13 cellular contexts compared by ENCODE assay signal in the genomic region with DNA sequence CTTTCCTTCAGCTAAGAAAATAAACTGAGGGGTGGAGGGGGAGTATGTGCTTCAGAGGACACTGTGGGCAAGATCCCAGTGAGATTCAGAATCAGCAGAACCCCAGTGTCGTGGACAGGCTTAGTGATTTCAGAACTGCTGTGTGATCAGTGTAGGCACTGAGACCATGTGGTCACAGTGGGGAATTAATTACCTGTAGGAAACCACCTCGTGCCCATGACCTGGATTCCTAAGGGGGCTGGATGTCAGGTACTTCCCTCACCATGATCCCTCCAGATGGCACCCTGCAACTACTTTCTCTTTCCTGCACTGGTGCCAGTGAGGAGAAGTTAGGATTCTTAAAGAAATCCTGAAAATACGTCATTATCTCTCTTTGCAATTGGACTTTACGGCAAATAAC.
DNase-seq lines count a peak whose midpoint lies in the region; ATAC-seq and TF ChIP-seq lines count a peak whose summit lies in the region.
"Had no signal": no experiment of that assay in that cellular context is flagged by ENCODE, and none has a peak within 500 bp of the region (broad histone marks: within the 10 kb centered on the region; RNA-seq: fewer than 3 reads in every experiment).

No MANE protein-coding gene starts in this region.

- no peak for TF ChIP-seq CTCF in 22Rv1 (IDR thresholded peaks at IDR 0.05)
- no peak for TF ChIP-seq CTCF in VCaP (conservative IDR thresholded peaks at IDR 0.05)
- no peak for TF ChIP-seq CTCF in right atrium auricular region (IDR thresholded peaks at IDR 0.05)
- TF ChIP-seq CTCF in A673 (conservative IDR thresholded peaks at IDR 0.05; ENCODE audit: low read depth, low read length), result no peak
- TF ChIP-seq CTCF in GM20000 (IDR thresholded peaks at IDR 0.05; ENCODE audit: extremely low read depth, missing control alignments), result no peak

- intact Hi-C loops in A673 (cut with micrococcal nuclease; ENCODE audit: unreplicated experiment), result no loop called here

- H3K27ac ChIP-seq in 22Rv1, result peak overlapping the region; percentile 73
- H3K27ac ChIP-seq in VCaP, result peak overlapping the region; percentile 72
- H3K27ac ChIP-seq in right atrium auricular region, result peak overlapping the region; percentile 4 to 35
- no peak overlapping the region for H3K27ac ChIP-seq in A673 (ENCODE audit: low read depth, low read length, poor library complexity, severe bottlenecking)
- H3K27ac ChIP-seq: RWPE1, skin epidermis had no signal

- H3K27me3 Mint-ChIP-seq in T-helper 17 cell, result no peaks in the 10 kb centered on the region

- no peak for DNase-seq in right atrium auricular region (ENCODE audit: low spot score)
- no peak for DNase-seq in stimulated activated CD4-positive, alpha-beta T cell treated with anti-CD3 and anti-CD28 coated beads, Interleukin-2, amount 100 ng/mL, for 24 hours
- no peak for DNase-seq in A673 (ENCODE audit: low spot score)
- no peak for DNase-seq in T-helper 17 cell
- no peak for DNase-seq in GM20000 (ENCODE audit: low spot score)
- DNase-seq: activated CD4-positive, alpha-beta T cell treated with anti-CD3 and anti-CD28 coated beads, Interleukin-2, amount 50 U/mL, for 1 hour; NCI-H526 treated with DMSO at 0.1 percent for 48 hours; T1000 had no signal

- H3K36me3 ChIP-seq in right atrium auricular region (no peaks in the 10 kb centered on the region), A673 (ENCODE audit: insufficient read depth, low read length, poor library complexity, severe bottlenecking) (no peaks in the 10 kb centered on the region)

- CTCF ChIA-PET in A673 (lab: Charles Lee), result no interaction called here

- H3K4me1 ChIP-seq in right atrium auricular region (peaks cover 0 to 27% of the 10 kb centered on the region in 2 donors), A673 (ENCODE audit: insufficient read depth, low read length, poor library complexity, severe bottlenecking) (no peaks in the 10 kb centered on the region)

- no peak overlapping the region for H3K4me3 Mint-ChIP-seq in T-helper 17 cell

- POLR2A ChIA-PET in A673 (lab: Charles Lee; ENCODE audit: low non-redundant PET), result no interaction called here

- peaks cover 4% of the 10 kb centered on the region for H3K4me1 Mint-ChIP-seq in T-helper 17 cell

- no peak overlapping the region for H3K27ac Mint-ChIP-seq in T-helper 17 cell

- H3K36me3 Mint-ChIP-seq in T-helper 17 cell (ENCODE audit: low read depth), result peaks cover 4% of the 10 kb centered on the region

- H3K4me3 ChIP-seq in right atrium auricular region (no peak overlapping the region), A673 (ENCODE audit: low read depth, low read length, poor library complexity, severe bottlenecking) (no peak overlapping the region)
- H3K4me3 ChIP-seq: skin epidermis had no signal

- H3K27me3 ChIP-seq in right atrium auricular region (no peaks in the 10 kb centered on the region), A673 (replicated peaks; ENCODE audit: insufficient read depth, low read depth, low read length, poor library complexity) (no peaks in the 10 kb centered on the region)

- no TSS peak for BruUV-seq in A673 (replicated peaks; lab: Mats Ljungman, UMichigan)

- no peaks in the 10 kb centered on the region for H3K9me3 ChIP-seq in right atrium auricular region
- no peaks in the 10 kb centered on the region for H3K9me3 ChIP-seq in A673 (ENCODE audit: low read depth, low read length, poor library complexity, severe bottlenecking)
- no peaks in the 10 kb centered on the region for H3K9me3 ChIP-seq in T-helper 17 cell (ENCODE audit: control insufficient read depth, low read length, poor library complexity, severe bottlenecking)

- peak; percentile 86 for ATAC-seq in GM19463 (IDR thresholded peaks at IDR 0.05; ENCODE audit: unreplicated experiment)
- no peak for ATAC-seq in T-helper 17 cell
